ENCODE assay signal across 19 cellular contexts in genomic region chr12:66934289-66934688, GRCh38.
"Had no signal": no experiment of that assay in that cellular context is flagged by ENCODE, and none has a peak within 500 bp of the region (broad histone marks: within the 10 kb centered on the region; RNA-seq: fewer than 3 reads in every experiment).

No MANE protein-coding gene starts in this region.

- DNase-seq: heart left ventricle; immature natural killer cell; kidney; left colon; left ventricle myocardium inferior; midbrain; mucosa of descending colon; naive thymus-derived CD4-positive, alpha-beta T cell; ovary; right lobe of liver; stimulated activated CD4-positive, alpha-beta T cell treated with anti-CD3 and anti-CD28 coated beads, Interleukin-1b, Interleukin-23, amount 100 ng/mL, for 48 hours; stimulated activated CD4-positive, alpha-beta T cell treated with anti-CD3 and anti-CD28 coated beads, Interleukin-2, amount 100 ng/mL, for 48 hours; stimulated activated naive B cell treated with anti-CD40 and anti-IgM and Interleukin-4, amounts not matched to agents 10 μg/mL and 1 μg/mL and 100 μg/mL, for 72 hours; stimulated activated naive CD8-positive, alpha-beta T cell treated with anti-CD3 and anti-CD28 coated beads, Interleukin-15, amount 100 ng/mL, for 72 hours; substantia nigra had no signal

- H3K36me3 ChIP-seq: heart left ventricle, left ventricle myocardium inferior, ovary, right atrium auricular region, right lobe of liver, tibial nerve had no signal

- H3K4me3 ChIP-seq: heart left ventricle, left ventricle myocardium inferior, mucosa of descending colon, ovary, right atrium auricular region, right lobe of liver, smooth muscle cell, tibial nerve had no signal

- H3K9me3 ChIP-seq: heart left ventricle, left ventricle myocardium inferior, mucosa of descending colon, ovary, right atrium auricular region, right lobe of liver, tibial nerve had no signal

- H3K27ac ChIP-seq: heart left ventricle, left ventricle myocardium inferior, ovary, right atrium auricular region, right lobe of liver, tibial nerve had no signal

- ATAC-seq: heart left ventricle; left colon; mucosa of descending colon; naive thymus-derived CD4-positive, alpha-beta T cell; natural killer cell treated with Interleukin-12 subunit alpha and Interleukin-12 subunit beta and Interleukin-15 and Interleukin-18, amount 100 ng/mL, for 72 hours; right lobe of liver; stimulated activated naive B cell treated with anti-CD40 and anti-IgM and Interleukin-4, amounts not matched to agents 10 μg/mL and 1 μg/mL and 100 μg/mL, for 72 hours; stimulated activated naive CD8-positive, alpha-beta T cell treated with anti-CD3 and anti-CD28 coated beads, Interleukin-15, amount 100 ng/mL, for 72 hours had no signal

- H3K4me1 ChIP-seq: heart left ventricle, left ventricle myocardium inferior, right atrium auricular region, right lobe of liver, tibial nerve had no signal

- H3K27me3 ChIP-seq: heart left ventricle, ovary, right atrium auricular region, right lobe of liver, tibial nerve had no signal
